25 cellular contexts compared by ENCODE assay signal in genomic region chr4:186660403-186660802, GRCh38.
"Had no signal": no experiment of that assay in that cellular context is flagged by ENCODE, and none has a peak within 500 bp of the region (broad histone marks: within the 10 kb centered on the region; RNA-seq: fewer than 3 reads in every experiment).

No MANE protein-coding gene starts in this region.

- H3K9me3 ChIP-seq: heart left ventricle, left ventricle myocardium inferior, ovary, right atrium auricular region, stomach, testis, thyroid gland, upper lobe of right lung had no signal

- FAIRE-seq: islet of Langerhans, kidney, urothelium cell line had no signal

- H3K36me3 ChIP-seq: ovary, thyroid gland had no signal

- DNase-seq: heart left ventricle; hypothalamus; immature natural killer cell; kidney; left ventricle myocardium inferior; midbrain; naive B cell; natural killer cell; ovary; stimulated activated CD4-positive, alpha-beta T cell treated with anti-CD3 and anti-CD28 coated beads, Interleukin-1b, Interleukin-23, amount 100 ng/mL, for 48 hours; stimulated activated CD4-positive, alpha-beta T cell treated with anti-CD3 and anti-CD28 coated beads, Interleukin-2, amount 100 ng/mL, for 48 hours; stimulated activated naive B cell treated with anti-CD40 and anti-IgM and Interleukin-4, amounts not matched to agents 10 μg/mL and 1 μg/mL and 100 μg/mL, for 72 hours; stimulated activated naive CD8-positive, alpha-beta T cell treated with anti-CD3 and anti-CD28 coated beads, Interleukin-15, Interleukin-2, amounts not matched to agents 100 U/mL and 50 U/mL, for 24 hours; stomach; testis; thyroid gland; trophoblast cell; upper lobe of right lung had no signal

- H3K27me3 Mint-ChIP-seq: naive B cell; progenitor cell of endocrine pancreas; stimulated activated naive B cell treated with anti-CD40 and anti-IgM and Interleukin-4, amounts not matched to agents 10 μg/mL and 1 μg/mL and 100 μg/mL, for 72 hours had no signal

- H3K36me3 Mint-ChIP-seq: immature natural killer cell; naive B cell; natural killer cell; stimulated activated naive B cell treated with anti-CD40 and anti-IgM and Interleukin-4, amounts not matched to agents 10 μg/mL and 1 μg/mL and 100 μg/mL, for 72 hours had no signal

- H3K4me3 Mint-ChIP-seq: immature natural killer cell; natural killer cell; stimulated activated naive B cell treated with anti-CD40 and anti-IgM and Interleukin-4, amounts not matched to agents 10 μg/mL and 1 μg/mL and 100 μg/mL, for 72 hours had no signal

- H3K27ac ChIP-seq: heart left ventricle, left ventricle myocardium inferior, ovary, right atrium auricular region, skin epidermis, stomach, testis, thyroid gland, upper lobe of right lung had no signal

- ATAC-seq: heart left ventricle; natural killer cell; sciatic nerve; stimulated activated naive B cell treated with anti-CD40 and anti-IgM and Interleukin-4, amounts not matched to agents 10 μg/mL and 1 μg/mL and 100 μg/mL, for 72 hours; stimulated activated naive CD8-positive, alpha-beta T cell treated with anti-CD3 and anti-CD28 coated beads, Interleukin-15, Interleukin-2, amounts not matched to agents 100 U/mL and 50 U/mL, for 24 hours; upper lobe of right lung had no signal

- H3K4me1 Mint-ChIP-seq: immature natural killer cell; naive B cell; natural killer cell; stimulated activated naive B cell treated with anti-CD40 and anti-IgM and Interleukin-4, amounts not matched to agents 10 μg/mL and 1 μg/mL and 100 μg/mL, for 72 hours had no signal

- H3K27me3 ChIP-seq: heart left ventricle, ovary, right atrium auricular region, stomach, testis, thyroid gland, upper lobe of right lung had no signal

- H3K4me1 ChIP-seq: heart left ventricle, left ventricle myocardium inferior, right atrium auricular region, thyroid gland, upper lobe of right lung had no signal

- H3K4me3 ChIP-seq: heart left ventricle, left ventricle myocardium inferior, lung, ovary, right atrium auricular region, skin epidermis, stomach, testis, thyroid gland, upper lobe of right lung had no signal

- H3K27ac Mint-ChIP-seq: immature natural killer cell; naive B cell; natural killer cell; stimulated activated naive B cell treated with anti-CD40 and anti-IgM and Interleukin-4, amounts not matched to agents 10 μg/mL and 1 μg/mL and 100 μg/mL, for 72 hours had no signal
